In genomic region chr18:55152801-55153200, GRCh38 we compare ENCODE assay signal across 22 cellular contexts.
DNase-seq lines count a peak whose midpoint lies in the region; ATAC-seq, FAIRE-seq and TF ChIP-seq lines count a peak whose summit lies in the region.
"Had no signal": no experiment of that assay in that cellular context is flagged by ENCODE, and none has a peak within 500 bp of the region (broad histone marks: within the 10 kb centered on the region; RNA-seq: fewer than 3 reads in every experiment).

No MANE protein-coding gene starts in this region.

- H3K9me1 ChIP-seq in endothelial cell of umbilical vein (replicated peaks; ENCODE audit: control insufficient read depth, extremely low read depth, insufficient read depth, low read length): no peaks in the 10 kb centered on the region

- H3K4me1 ChIP-seq in RWPE2 (ENCODE audit: insufficient read depth, poor library complexity, severe bottlenecking) (peaks cover 5% of the 10 kb centered on the region), endothelial cell of umbilical vein (ENCODE audit: control insufficient read depth, extremely low read depth, insufficient read depth, low read length) (no peaks in the 10 kb centered on the region), osteoblast (ENCODE audit: insufficient read depth, low read length) (peaks cover 9% of the 10 kb centered on the region)
- H3K4me1 ChIP-seq: esophagus squamous epithelium, psoas muscle, tibial nerve had no signal

- TF ChIP-seq CTCF in RWPE2 (IDR thresholded peaks at IDR 0.05; ENCODE audit: poor library complexity, severe bottlenecking) (no peak), endothelial cell of umbilical vein (IDR thresholded peaks at IDR 0.05; ENCODE audit: extremely low read depth in 1 of 2, insufficient read depth in 1 of 2, low read depth in 1 of 2, low read length in 2 of 2) (no peak), osteoblast (IDR thresholded peaks at IDR 0.05; ENCODE audit: extremely low read depth, low read depth, low read length) (no peak)

- H3K27ac ChIP-seq in RWPE2 (ENCODE audit: poor library complexity, severe bottlenecking) (peak overlapping the region; percentile 27), endothelial cell of umbilical vein (ENCODE audit: insufficient read depth, low read depth, low read length) (no peak overlapping the region), osteoblast (ENCODE audit: low read depth, low read length) (peak overlapping the region; percentile 48)
- H3K27ac ChIP-seq: esophagus squamous epithelium, heart right ventricle, PC-9, psoas muscle, SK-N-MC, tibial nerve had no signal

- CTCF ChIA-PET in endothelial cell of umbilical vein (lab: Charles Lee): no interaction called here

- intact Hi-C loops in endothelial cell of umbilical vein (cut with micrococcal nuclease): no loop called here

- dilution Hi-C loops in endothelial cell of umbilical vein (cut with MboI; ENCODE audit: extremely low pct_ligation_motif_present, low sequenced_read_pairs): no loop called here

- H3K9me3 ChIP-seq in RWPE2 (ENCODE audit: severe bottlenecking) (no peaks in the 10 kb centered on the region), endothelial cell of umbilical vein (replicated peaks; ENCODE audit: control insufficient read depth, insufficient read depth, low read length) (no peaks in the 10 kb centered on the region), osteoblast (ENCODE audit: low read depth, low read length) (no peaks in the 10 kb centered on the region)
- H3K9me3 ChIP-seq: esophagus squamous epithelium, heart right ventricle, psoas muscle, tibial nerve had no signal

- no peak overlapping the region for H3K9ac ChIP-seq in endothelial cell of umbilical vein (replicated peaks; ENCODE audit: extremely low read depth, insufficient read depth, low read length)

- no peak overlapping the region for H2AFZ ChIP-seq in endothelial cell of umbilical vein (ENCODE audit: low read depth, low read length)
- H2AFZ ChIP-seq in osteoblast (ENCODE audit: low read length): no peak overlapping the region
- H2AFZ ChIP-seq: PC-9 had no signal

- no peak for FAIRE-seq in endothelial cell of umbilical vein (lab: Jason Lieb, UNC)
- FAIRE-seq: GM12891 had no signal

- no peak for TF ChIP-seq POLR2A in endothelial cell of umbilical vein (IDR thresholded peaks at IDR 0.05; ENCODE audit: low read depth, low read length)

- ATAC-seq in RWPE2 (ENCODE audit: low read depth): peak; percentile 73
- ATAC-seq: CD8-positive, alpha-beta T cell; heart right ventricle; psoas muscle; stimulated activated naive CD8-positive, alpha-beta T cell treated with anti-CD3 and anti-CD28 coated beads, Interleukin-15, Interleukin-2, amounts not matched to agents 100 U/mL and 50 U/mL, for 24 hours had no signal

- H3K4me2 ChIP-seq in endothelial cell of umbilical vein (ENCODE audit: insufficient read depth, low read length) (no peak overlapping the region), osteoblast (ENCODE audit: insufficient read depth, low read length) (no peak overlapping the region)
- H3K4me2 ChIP-seq: PC-9 had no signal

- DNase-seq in HPDE6-E6E7 (ENCODE audit: extremely low spot score) (peak; percentile 27), RWPE2 (ENCODE audit: low spot score) (no peak), endothelial cell of umbilical vein (ENCODE audit: low read depth, low spot score) (peak; percentile 7), osteoblast (ENCODE audit: insufficient read length, low spot score, missing footprints) (no peak), GOT3 (lab: John Stamatoyannopoulos, UW) (no peak), C1 segment of cervical spinal cord (lab: John Stamatoyannopoulos, UW) (no peak), GM19240 (ENCODE audit: insufficient read length, low spot score) (no peak), NCI-H1092 treated with DMSO at 0.1 percent for 48 hours (lab: John Stamatoyannopoulos, UW) (no peak)
- DNase-seq: activated CD8-positive, alpha-beta memory T cell treated with anti-CD3 and anti-CD28 coated beads, Interleukin-2, amount 50 U/mL, for 4 hours; CD8-positive, alpha-beta T cell; central memory CD4-positive, alpha-beta T cell; esophagus squamous epithelium; heart right ventricle; MV-4-11; NCI-H187; NCI-H82; PC-9; psoas muscle; stimulated activated naive CD8-positive, alpha-beta T cell treated with anti-CD3 and anti-CD28 coated beads, Interleukin-15, Interleukin-2, amounts not matched to agents 100 U/mL and 50 U/mL, for 24 hours had no signal

- H3K79me2 ChIP-seq in endothelial cell of umbilical vein (ENCODE audit: control insufficient read depth, insufficient read depth, low read length): no peaks in the 10 kb centered on the region
- H3K79me2 ChIP-seq in osteoblast (ENCODE audit: insufficient read depth, low read length): no peaks in the 10 kb centered on the region

- no TSS peak for BruUV-seq in endothelial cell of umbilical vein (replicated peaks; lab: Mats Ljungman, UMichigan)

- no peaks in the 10 kb centered on the region for H4K20me1 ChIP-seq in endothelial cell of umbilical vein (replicated peaks; ENCODE audit: control insufficient read depth, extremely low read depth, insufficient read depth, low read length)
- no peaks in the 10 kb centered on the region for H4K20me1 ChIP-seq in osteoblast (ENCODE audit: insufficient read depth, low read length)

- H3K36me3 ChIP-seq in RWPE2 (ENCODE audit: low read depth): no peaks in the 10 kb centered on the region
- H3K36me3 ChIP-seq in endothelial cell of umbilical vein (ENCODE audit: control insufficient read depth in 2 of 2, extremely low read depth in 1 of 2, insufficient read depth in 2 of 2, low read length in 2 of 2): no peaks in the 10 kb centered on the region
- no peaks in the 10 kb centered on the region for H3K36me3 ChIP-seq in osteoblast (ENCODE audit: insufficient read depth, low read length)
- H3K36me3 ChIP-seq: esophagus squamous epithelium, heart right ventricle, tibial nerve had no signal

- POLR2A ChIA-PET in endothelial cell of umbilical vein (lab: Charles Lee): no interaction called here

- no peak overlapping the region for H3K4me3 ChIP-seq in RWPE2 (ENCODE audit: severe bottlenecking)
- no peak overlapping the region for H3K4me3 ChIP-seq in endothelial cell of umbilical vein (replicated peaks in 1 of 3; ENCODE audit: insufficient read depth in 1 of 3, low read depth in 1 of 3, low read length in 3 of 3)
- no peak overlapping the region for H3K4me3 ChIP-seq in osteoblast (ENCODE audit: insufficient read depth, low read length)
- H3K4me3 ChIP-seq: esophagus squamous epithelium, heart right ventricle, PC-9, psoas muscle, SK-N-MC, tibial nerve had no signal

- H3K27me3 ChIP-seq in RWPE2 (ENCODE audit: insufficient read depth, poor library complexity, severe bottlenecking) (no peaks in the 10 kb centered on the region), endothelial cell of umbilical vein (ENCODE audit: control insufficient read depth in 2 of 2, insufficient read depth in 2 of 2, low read length in 2 of 2) (peaks cover 0 to 10% of the 10 kb centered on the region in 2 experiments), osteoblast (ENCODE audit: insufficient read depth, low read length) (no peaks in the 10 kb centered on the region)
- H3K27me3 ChIP-seq: esophagus squamous epithelium, heart right ventricle, tibial nerve had no signal

TF ChIP-seq in endothelial cell of umbilical vein, 7 proteins besides CTCF, POLR2A, EP300 and RAD21:
- no peak for TF ChIP-seq EZH2 (IDR thresholded peaks at IDR 0.05; ENCODE audit: borderline replicate concordance, low read depth, low read length, severe bottlenecking)
- peak; percentile 83 for TF ChIP-seq FOS (IDR thresholded peaks at IDR 0.05; ENCODE audit: borderline replicate concordance, insufficient read depth, low read length)
- TF ChIP-seq GATA2 (IDR thresholded peaks at IDR 0.05; ENCODE audit: insufficient read depth, insufficient read length, low read depth, low read length): peak; percentile 34
- TF ChIP-seq POLR2AphosphoS5 (IDR thresholded peaks at IDR 0.05; ENCODE audit: insufficient read depth, low read depth, low read length): no peak
- TF ChIP-seq MYC (IDR thresholded peaks at IDR 0.05; ENCODE audit: low read depth, low read length): no peak
TF ChIP-seq in endothelial cell of umbilical vein: peak in this region for 2.

Comparison
In these comparisons a context has a peak if more than half of its experiments do, and no peak if none do; other contexts are left out.
1. DNase-seq: peak in HPDE6-E6E7 (single experiment) and endothelial cell of umbilical vein (single experiment); none in RWPE2 (single experiment), osteoblast (single experiment), GOT3 (single experiment), C1 segment of cervical spinal cord (0 of 14), GM19240 (single experiment) and NCI-H1092 treated with DMSO at 0.1 percent for 48 hours (single experiment).